Comparison of ENCODE assay signal across 18 cellular contexts in genomic region chr5:81717221-81717620, GRCh38. TPM values are rescaled to one million over a fixed set of nuclear protein-coding genes. Genes with fewer than 3 reads are reported as not detected.
A peak's percentile ranks its signal among the peaks of the same experiment; 100 is the strongest.
DNase-seq lines count a peak whose midpoint lies in the region; ATAC-seq and TF ChIP-seq lines count a peak whose summit lies in the region.
"Had no signal": no experiment of that assay in that cellular context is flagged by ENCODE, and none has a peak within 500 bp of the region (broad histone marks: within the 10 kb centered on the region; RNA-seq: fewer than 3 reads in every experiment).

No MANE protein-coding gene starts in this region.

- H3K27me3 Mint-ChIP-seq in HFFc6 (ENCODE audit: insufficient read depth): no peaks in the 10 kb centered on the region
- no peaks in the 10 kb centered on the region for H3K27me3 Mint-ChIP-seq in activated T-helper 17 cell treated with anti-CD3 and anti-CD28 coated beads, Interleukin-2, amount 50 U/mL, for 72 hours

- H3K4me1 Mint-ChIP-seq in HFFc6 (ENCODE audit: low read depth): peaks cover 61% of the 10 kb centered on the region
- peaks cover 22% of the 10 kb centered on the region for H3K4me1 Mint-ChIP-seq in activated T-helper 17 cell treated with anti-CD3 and anti-CD28 coated beads, Interleukin-2, amount 50 U/mL, for 72 hours

- H2AFZ ChIP-seq in DND-41 (ENCODE audit: low read depth, low read length) (no peak overlapping the region), mesenchymal stem cell (ENCODE audit: low read depth, low read length) (no peak overlapping the region)

- peaks cover 8% of the 10 kb centered on the region for H3K79me1 ChIP-seq in mesenchymal stem cell (replicated peaks; ENCODE audit: low read length, poor library complexity, severe bottlenecking)

- H3K27ac ChIP-seq in DND-41 (ENCODE audit: low read length) (peak overlapping the region; percentile 28; the same call in 1 of the 2 replicates), mesenchymal stem cell (ENCODE audit: low read length, poor library complexity, severe bottlenecking) (no peak overlapping the region)
- H3K27ac ChIP-seq: RWPE1, SJCRH30 had no signal

- H3K9ac ChIP-seq in DND-41 (ENCODE audit: low read depth, low read length) (no peak overlapping the region), mesenchymal stem cell (ENCODE audit: low read length) (no peak overlapping the region)

- DNase-seq in DND-41 (no peak), HFFc6 (peak; percentile 46), choroid plexus epithelial cell (ENCODE audit: low read depth) (peak; percentile 32), mesenchymal stem cell (peak; percentile 17), NCI-H1436 treated with DMSO at 0.1 percent for 48 hours (lab: John Stamatoyannopoulos, UW) (no peak), SKM-1 (lab: John Stamatoyannopoulos, UW; ENCODE audit: unreplicated experiment) (no peak), T-helper 1 cell (no peak)
- DNase-seq: C1 segment of cervical spinal cord, DMS79 treated with DMSO at 0.1 percent for 48 hours, NCI-H1417 treated with DMSO at 0.1 percent for 48 hours, NCI-H2029, NCI-H2171 treated with DMSO at 0.1 percent for 48 hours, NCI-H774, SJCRH30 had no signal

- peaks cover 98% of the 10 kb centered on the region for H3K79me2 ChIP-seq in DND-41 (ENCODE audit: insufficient read depth, low read length)

- H3K4me3 ChIP-seq in DND-41 (ENCODE audit: low read depth in 1 of 2, low read length in 2 of 2): no peak overlapping the region
- H3K4me3 ChIP-seq in choroid plexus epithelial cell (ENCODE audit: low read depth, low read length): no peak overlapping the region
- no peak overlapping the region for H3K4me3 ChIP-seq in mesenchymal stem cell (ENCODE audit: insufficient read depth in 1 of 2, low read depth in 1 of 2, low read length in 2 of 2)
- H3K4me3 ChIP-seq: HAP-1, SJCRH30 had no signal

- H2BK15ac ChIP-seq in mesenchymal stem cell (ENCODE audit: low read depth, poor library complexity, severe bottlenecking): no peak overlapping the region

- H3K4me1 ChIP-seq in DND-41 (ENCODE audit: insufficient read depth, low read length): peaks cover 58% of the 10 kb centered on the region
- no peaks in the 10 kb centered on the region for H3K4me1 ChIP-seq in mesenchymal stem cell (ENCODE audit: control insufficient read depth, insufficient read depth, low read depth, low read length)
- H3K4me1 ChIP-seq: SJCRH30 had no signal

- no peaks in the 10 kb centered on the region for H3K27me3 ChIP-seq in DND-41 (ENCODE audit: insufficient read depth, low read length, poor library complexity)
- no peaks in the 10 kb centered on the region for H3K27me3 ChIP-seq in mesenchymal stem cell (ENCODE audit: control insufficient read depth in 1 of 2, insufficient read depth in 1 of 2, low read length in 2 of 2)
- H3K27me3 ChIP-seq: SJCRH30 had no signal

- H4K8ac ChIP-seq in mesenchymal stem cell (ENCODE audit: low read length): no peak overlapping the region

- no peaks in the 10 kb centered on the region for H3K9me3 Mint-ChIP-seq in HFFc6
- H3K9me3 Mint-ChIP-seq in activated T-helper 17 cell treated with anti-CD3 and anti-CD28 coated beads, Interleukin-2, amount 50 U/mL, for 72 hours: no peaks in the 10 kb centered on the region

- peak overlapping the region in 1 of 2 experiments; percentile 31 for H2BK12ac ChIP-seq in mesenchymal stem cell (ENCODE audit: low read length in 2 of 2)

- no peak overlapping the region for H3K23ac ChIP-seq in mesenchymal stem cell (ENCODE audit: low read length in 2 of 2)

- no peak overlapping the region for H3K4ac ChIP-seq in mesenchymal stem cell (ENCODE audit: low read depth in 1 of 2, low read length in 2 of 2)

- TF ChIP-seq CTCF in DND-41 (IDR thresholded peaks at IDR 0.05; ENCODE audit: borderline replicate concordance, extremely low read depth, low read length, poor library complexity, severe bottlenecking) (no peak), HFFc6 (IDR thresholded peaks at IDR 0.05) (no peak), choroid plexus epithelial cell (conservative IDR thresholded peaks at IDR 0.05; ENCODE audit: low read depth, low read length) (no peak)

- H3K9me3 ChIP-seq in DND-41 (ENCODE audit: insufficient read depth, low read length, severe bottlenecking) (no peaks in the 10 kb centered on the region), mesenchymal stem cell (ENCODE audit: control insufficient read depth, low read length) (no peaks in the 10 kb centered on the region)
- H3K9me3 ChIP-seq: HAP-1, SJCRH30 had no signal

- peak overlapping the region in 1 of 2 experiments; percentile 21 for H3K18ac ChIP-seq in mesenchymal stem cell (ENCODE audit: low read depth in 1 of 2, low read length in 2 of 2)

- ATAC-seq in DND-41 (ENCODE audit: insufficient read depth, low read depth): no peak
- no peak for ATAC-seq in activated T-helper 17 cell treated with anti-CD3 and anti-CD28 coated beads, Interleukin-2, amount 50 U/mL, for 72 hours (replicated peaks)
- ATAC-seq: PC-3 had no signal

- no peak overlapping the region for H2BK120ac ChIP-seq in mesenchymal stem cell (ENCODE audit: low read depth, low read length)

- H2AK5ac ChIP-seq in mesenchymal stem cell (ENCODE audit: low read length, severe bottlenecking): peak overlapping the region; percentile 8

- H4K20me1 ChIP-seq in DND-41 (ENCODE audit: insufficient read depth, low read length): peaks cover 82% of the 10 kb centered on the region

- H3K36me3 ChIP-seq in DND-41 (ENCODE audit: insufficient read depth, low read length): peaks cover 26% of the 10 kb centered on the region; the same call in 1 of the 2 replicates
- H3K36me3 ChIP-seq in mesenchymal stem cell (ENCODE audit: control insufficient read depth in 1 of 2, insufficient read depth in 2 of 2, low read depth in 1 of 2, low read length in 2 of 2): no peaks in the 10 kb centered on the region
- H3K36me3 ChIP-seq: HAP-1, SJCRH30 had no signal

- 67% methylated on average over 1 of the region's 1 CpG for WGBS in mesenchymal stem cell

- no peak overlapping the region for H2BK5ac ChIP-seq in mesenchymal stem cell (ENCODE audit: low read depth, low read length, poor library complexity, severe bottlenecking)

- peak overlapping the region; percentile 49; the same call in 1 of the 2 replicates for H3K4me3 Mint-ChIP-seq in HFFc6
- H3K4me3 Mint-ChIP-seq in activated T-helper 17 cell treated with anti-CD3 and anti-CD28 coated beads, Interleukin-2, amount 50 U/mL, for 72 hours: no peak overlapping the region

- peak overlapping the region in 1 of 2 experiments; percentile 3 for H3K14ac ChIP-seq in mesenchymal stem cell (ENCODE audit: low read length in 2 of 2)

- H3K27ac Mint-ChIP-seq in HFFc6: peak overlapping the region; percentile 68
- H3K27ac Mint-ChIP-seq in activated T-helper 17 cell treated with anti-CD3 and anti-CD28 coated beads, Interleukin-2, amount 50 U/mL, for 72 hours: no peak overlapping the region

- peaks cover 8% of the 10 kb centered on the region; the same call in 1 of the 2 replicates for H3K36me3 Mint-ChIP-seq in HFFc6 (ENCODE audit: low read depth)
- no peaks in the 10 kb centered on the region for H3K36me3 Mint-ChIP-seq in activated T-helper 17 cell treated with anti-CD3 and anti-CD28 coated beads, Interleukin-2, amount 50 U/mL, for 72 hours (ENCODE audit: low read depth)

- H4K91ac ChIP-seq in mesenchymal stem cell (ENCODE audit: low read length): no peak overlapping the region

- H3K4me2 ChIP-seq in DND-41 (ENCODE audit: insufficient read depth, low read length): no peak overlapping the region
- H3K4me2 ChIP-seq in mesenchymal stem cell (ENCODE audit: low read length, poor library complexity, severe bottlenecking): no peak overlapping the region

RNA-seq across cellular contexts. Expression of gene SSBP2, which starts 33.7 kb away (rescaled TPM):
- 10 to 100 TPM; 21.0 to 28.6 (median 25.1) TPM for total RNA-seq in HFFc6 (2021; fragmentation: NEBNext Ultra II Directional; extraction: Animal tissue kit (Norgen Biotek cat#: 25700))
- polyA plus RNA-seq in mesenchymal stem cell (2013, experiment 1 of 2): 18.3 TPM
- 17.5 TPM for polyA plus RNA-seq in mesenchymal stem cell (2013, experiment 2 of 2)
- 10 to 100 TPM; 12.5 to 18.3 TPM for total RNA-seq in activated T-helper 17 cell treated with anti-CD3 and anti-CD28 coated beads, Interleukin-2, amount 50 U/mL, for 72 hours

Comparison
In these comparisons a context has a peak if more than half of its experiments do, and no peak if none do; other contexts are left out.
1. DNase-seq: peak in HFFc6 (single experiment), choroid plexus epithelial cell (single experiment) and mesenchymal stem cell (single experiment); none in DND-41 (single experiment), NCI-H1436 treated with DMSO at 0.1 percent for 48 hours (single experiment), SKM-1 (single experiment) and T-helper 1 cell (0 of 5).